In genomic region chrX:21374163-21374993, GRCh38 we compare ENCODE assay signal across 8 cellular contexts. TPM values are rescaled to one million over a fixed set of nuclear protein-coding genes. Genes with fewer than 3 reads are reported as not detected.
DNase-seq lines count a peak whose midpoint lies in the region; ATAC-seq and TF ChIP-seq lines count a peak whose summit lies in the region.

Gene CNKSR2 (plus strand): TSS chrX:21374418. CDS start chrX:21374898, 480 bp downstream.

- peak; percentile 89 for ATAC-seq in GM18498 (IDR thresholded peaks at IDR 0.05; ENCODE audit: unreplicated experiment)
- peak; percentile 75 for ATAC-seq in HG02840 (IDR thresholded peaks at IDR 0.05; ENCODE audit: low FRiP score, unreplicated experiment)
- ATAC-seq in memory B cell (ENCODE audit: low read depth), result peak; percentile 74

- no peaks in the 10 kb centered on the region for H3K9me3 ChIP-seq in colonic mucosa

- no peak for TF ChIP-seq CTCF in colonic mucosa (IDR thresholded peaks at IDR 0.05)

- peak within 1 kb of the TSS; percentile 99 for H3K4me3 Mint-ChIP-seq in memory B cell

- no peak within 1 kb of the TSS for H3K27ac ChIP-seq in colonic mucosa

- H3K27me3 Mint-ChIP-seq in memory B cell, result no peaks in the 10 kb centered on the region

- intact Hi-C loops in colonic mucosa (cut with DNase I), result no loop called here

- H3K4me3 ChIP-seq in colonic mucosa, result peak within 1 kb of the TSS; percentile 35

- no peaks in the 10 kb centered on the region for H3K9me3 Mint-ChIP-seq in memory B cell

- H3K9ac ChIP-seq in colonic mucosa (ENCODE audit: low read depth in 2 of 2, low read length in 2 of 2), result peak within 1 kb of the TSS in 1 of 2 donors; percentile 27

- peak; percentile 57 for DNase-seq in NCI-H2081 treated with DMSO at 0.1 percent for 48 hours (lab: John Stamatoyannopoulos, UW)
- DNase-seq in activated CD4-positive, alpha-beta T cell treated with anti-CD3 and anti-CD28 coated beads for 1 hour, result peak; percentile 56
- no peak for DNase-seq in colonic mucosa
- peak; percentile 71 to 72 for DNase-seq in memory B cell (ENCODE audit: low spot score in 2 of 2)
- DNase-seq in stimulated activated CD8-positive, alpha-beta memory T cell treated with anti-CD3 and anti-CD28 coated beads, Interleukin-15, amount 100 ng/mL, for 4 hours (ENCODE audit: low read depth in 2 of 2), result peak; percentile 43 to 49
- DNase-seq in kidney glomerular epithelial cell (lab: John Stamatoyannopoulos, UW), result no peak

- no peaks in the 10 kb centered on the region for H3K36me3 ChIP-seq in colonic mucosa

- no peaks in the 10 kb centered on the region for H3K36me3 Mint-ChIP-seq in memory B cell

- no peaks in the 10 kb centered on the region for H3K4me1 ChIP-seq in colonic mucosa

- peaks cover 18% of the 10 kb centered on the region for H3K4me1 Mint-ChIP-seq in memory B cell

- H3K27me3 ChIP-seq in colonic mucosa, result peaks cover 11% of the 10 kb centered on the region

- H3K27ac Mint-ChIP-seq in memory B cell, result peak within 1 kb of the TSS; percentile 88

RNA-seq across cellular contexts. Expression of gene CNKSR2, which starts in this region (rescaled TPM):
- under 1 TPM; 0.24 to 0.32 TPM for total RNA-seq in colonic mucosa

Comparison
In these comparisons a context has a peak if more than half of its experiments do, and no peak if none do; other contexts are left out.
1. DNase-seq: peak in NCI-H2081 treated with DMSO at 0.1 percent for 48 hours (single experiment), activated CD4-positive, alpha-beta T cell treated with anti-CD3 and anti-CD28 coated beads for 1 hour (single experiment), memory B cell (2 of 2) and stimulated activated CD8-positive, alpha-beta memory T cell treated with anti-CD3 and anti-CD28 coated beads, Interleukin-15, amount 100 ng/mL, for 4 hours (2 of 2); none in colonic mucosa (single experiment) and kidney glomerular epithelial cell (single experiment).
2. Peak in every context shown above with its lines, with median percentiles within 50 percentile points of each other: ATAC-seq.